Comparison of ENCODE assay signal across 1 cellular context in the genomic region with DNA sequence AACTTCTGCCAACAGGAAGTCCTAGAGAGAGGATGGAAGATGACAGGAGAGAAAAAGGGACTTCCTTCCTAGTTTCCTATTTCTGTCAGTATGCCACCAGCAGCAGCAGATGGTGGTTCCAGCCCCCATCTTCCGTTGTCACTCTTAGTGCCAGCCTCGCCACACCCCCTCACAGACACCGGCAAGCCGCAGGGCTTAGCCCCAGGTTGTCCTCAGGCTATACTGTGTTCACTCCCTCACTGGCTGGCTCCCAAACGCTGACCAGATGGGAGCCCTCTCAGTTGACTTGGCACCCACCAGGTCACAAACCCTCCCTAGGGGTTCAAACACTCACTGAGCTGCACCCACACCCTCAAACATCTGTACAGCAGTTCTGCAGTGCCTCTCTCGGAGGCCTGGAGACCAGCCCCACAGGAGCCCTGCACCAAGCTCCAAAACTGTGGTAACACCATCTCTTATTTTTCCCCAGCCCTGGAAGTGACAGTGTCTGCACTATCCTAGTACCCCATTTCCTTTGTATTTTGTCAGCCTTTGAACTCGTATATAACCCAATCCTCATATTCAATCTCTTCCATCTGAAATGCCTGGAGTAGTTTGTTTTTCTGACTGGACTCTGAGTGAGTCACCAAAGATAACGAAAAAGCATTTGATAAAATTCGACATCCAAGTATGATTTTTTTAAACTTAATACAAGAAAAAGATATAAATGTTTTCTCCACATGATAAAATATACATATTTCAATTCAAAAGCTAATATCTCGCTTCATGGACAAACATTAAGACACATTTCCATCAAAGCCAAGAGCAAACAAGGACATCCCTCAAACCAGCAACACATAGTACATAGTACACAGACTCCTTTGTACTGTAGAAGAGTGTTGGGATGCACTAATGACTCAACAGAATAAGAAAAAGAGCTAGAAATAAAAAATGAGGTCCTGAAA.
A peak's percentile ranks its signal among the peaks of the same experiment; 100 is the strongest.
TF ChIP-seq lines count a peak whose summit lies in the region.

No MANE protein-coding gene starts in this region.

TF ChIP-seq in HepG2, 621 proteins besides CTCF, POLR2A, EP300 and RAD21 (continued from another document and continues in another):
- TF ChIP-seq FOXO4 (CRISPR knock-in tag; conservative IDR thresholded peaks at IDR 0.05) (no peak), MYPOP (CRISPR knock-in tag; IDR thresholded peaks at IDR 0.05) (no peak), JUN (CRISPR knock-in tag; IDR thresholded peaks at IDR 0.05) (no peak), ARID3A (IDR thresholded peaks at IDR 0.05; ENCODE audit: low read depth, low read length) (peak; percentile 74), FOXP4 (CRISPR knock-in tag; IDR thresholded peaks at IDR 0.05) (peak; percentile 14; the same call in 1 of the 2 replicates), FOXK1 (CRISPR knock-in tag; IDR thresholded peaks at IDR 0.05; ENCODE audit: borderline replicate concordance, low read depth) (no peak), TAF1 (CRISPR knock-in tag; IDR thresholded peaks at IDR 0.05) (no peak), SYNCRIP (IDR thresholded peaks at IDR 0.05; ENCODE audit: insufficient read depth, low read depth, low read length) (no peak), ADNP (CRISPR knock-in tag; IDR thresholded peaks at IDR 0.05) (no peak), EED (CRISPR knock-in tag; IDR thresholded peaks at IDR 0.05) (no peak), ZNF143 (CRISPR knock-in tag; IDR thresholded peaks at IDR 0.05) (no peak), ZNF556 (CRISPR knock-in tag; IDR thresholded peaks at IDR 0.05; ENCODE audit: borderline replicate concordance) (no peak), ZNF75D (CRISPR knock-in tag; IDR thresholded peaks at IDR 0.05; ENCODE audit: borderline replicate concordance) (no peak), CREB1 (IDR thresholded peaks at IDR 0.05) (no peak), CREB1 (CRISPR knock-in tag; IDR thresholded peaks at IDR 0.05) (peak; percentile 57; the same call in 1 of the 2 replicates), ZNF280D (CRISPR knock-in tag; IDR thresholded peaks at IDR 0.05) (no peak), RFXAP (CRISPR knock-in tag; IDR thresholded peaks at IDR 0.05; ENCODE audit: borderline replicate concordance) (no peak), NPAS2 (CRISPR knock-in tag; IDR thresholded peaks at IDR 0.05; ENCODE audit: borderline replicate concordance) (no peak), SP4 (CRISPR knock-in tag; IDR thresholded peaks at IDR 0.05) (no peak), RNF2 (conservative IDR thresholded peaks at IDR 0.05; ENCODE audit: low read depth) (no peak), ZMYM2 (CRISPR knock-in tag; IDR thresholded peaks at IDR 0.05) (no peak), ZNF468 (CRISPR knock-in tag; IDR thresholded peaks at IDR 0.05) (no peak)
- TF ChIP-seq, protein P1, sequence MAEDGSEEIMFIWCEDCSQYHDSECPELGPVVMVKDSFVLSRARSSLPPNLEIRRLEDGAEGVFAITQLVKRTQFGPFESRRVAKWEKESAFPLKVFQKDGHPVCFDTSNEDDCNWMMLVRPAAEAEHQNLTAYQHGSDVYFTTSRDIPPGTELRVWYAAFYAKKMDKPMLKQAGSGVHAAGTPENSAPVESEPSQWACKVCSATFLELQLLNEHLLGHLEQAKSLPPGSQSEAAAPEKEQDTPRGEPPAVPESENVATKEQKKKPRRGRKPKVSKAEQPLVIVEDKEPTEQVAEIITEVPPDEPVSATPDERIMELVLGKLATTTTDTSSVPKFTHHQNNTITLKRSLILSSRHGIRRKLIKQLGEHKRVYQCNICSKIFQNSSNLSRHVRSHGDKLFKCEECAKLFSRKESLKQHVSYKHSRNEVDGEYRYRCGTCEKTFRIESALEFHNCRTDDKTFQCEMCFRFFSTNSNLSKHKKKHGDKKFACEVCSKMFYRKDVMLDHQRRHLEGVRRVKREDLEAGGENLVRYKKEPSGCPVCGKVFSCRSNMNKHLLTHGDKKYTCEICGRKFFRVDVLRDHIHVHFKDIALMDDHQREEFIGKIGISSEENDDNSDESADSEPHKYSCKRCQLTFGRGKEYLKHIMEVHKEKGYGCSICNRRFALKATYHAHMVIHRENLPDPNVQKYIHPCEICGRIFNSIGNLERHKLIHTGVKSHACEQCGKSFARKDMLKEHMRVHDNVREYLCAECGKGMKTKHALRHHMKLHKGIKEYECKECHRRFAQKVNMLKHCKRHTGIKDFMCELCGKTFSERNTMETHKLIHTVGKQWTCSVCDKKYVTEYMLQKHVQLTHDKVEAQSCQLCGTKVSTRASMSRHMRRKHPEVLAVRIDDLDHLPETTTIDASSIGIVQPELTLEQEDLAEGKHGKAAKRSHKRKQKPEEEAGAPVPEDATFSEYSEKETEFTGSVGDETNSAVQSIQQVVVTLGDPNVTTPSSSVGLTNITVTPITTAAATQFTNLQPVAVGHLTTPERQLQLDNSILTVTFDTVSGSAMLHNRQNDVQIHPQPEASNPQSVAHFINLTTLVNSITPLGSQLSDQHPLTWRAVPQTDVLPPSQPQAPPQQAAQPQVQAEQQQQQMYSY (CRISPR knock-in tag; IDR thresholded peaks at IDR 0.05): peak; percentile 81; the same call in 1 of the 2 replicates
- TF ChIP-seq, protein P2, sequence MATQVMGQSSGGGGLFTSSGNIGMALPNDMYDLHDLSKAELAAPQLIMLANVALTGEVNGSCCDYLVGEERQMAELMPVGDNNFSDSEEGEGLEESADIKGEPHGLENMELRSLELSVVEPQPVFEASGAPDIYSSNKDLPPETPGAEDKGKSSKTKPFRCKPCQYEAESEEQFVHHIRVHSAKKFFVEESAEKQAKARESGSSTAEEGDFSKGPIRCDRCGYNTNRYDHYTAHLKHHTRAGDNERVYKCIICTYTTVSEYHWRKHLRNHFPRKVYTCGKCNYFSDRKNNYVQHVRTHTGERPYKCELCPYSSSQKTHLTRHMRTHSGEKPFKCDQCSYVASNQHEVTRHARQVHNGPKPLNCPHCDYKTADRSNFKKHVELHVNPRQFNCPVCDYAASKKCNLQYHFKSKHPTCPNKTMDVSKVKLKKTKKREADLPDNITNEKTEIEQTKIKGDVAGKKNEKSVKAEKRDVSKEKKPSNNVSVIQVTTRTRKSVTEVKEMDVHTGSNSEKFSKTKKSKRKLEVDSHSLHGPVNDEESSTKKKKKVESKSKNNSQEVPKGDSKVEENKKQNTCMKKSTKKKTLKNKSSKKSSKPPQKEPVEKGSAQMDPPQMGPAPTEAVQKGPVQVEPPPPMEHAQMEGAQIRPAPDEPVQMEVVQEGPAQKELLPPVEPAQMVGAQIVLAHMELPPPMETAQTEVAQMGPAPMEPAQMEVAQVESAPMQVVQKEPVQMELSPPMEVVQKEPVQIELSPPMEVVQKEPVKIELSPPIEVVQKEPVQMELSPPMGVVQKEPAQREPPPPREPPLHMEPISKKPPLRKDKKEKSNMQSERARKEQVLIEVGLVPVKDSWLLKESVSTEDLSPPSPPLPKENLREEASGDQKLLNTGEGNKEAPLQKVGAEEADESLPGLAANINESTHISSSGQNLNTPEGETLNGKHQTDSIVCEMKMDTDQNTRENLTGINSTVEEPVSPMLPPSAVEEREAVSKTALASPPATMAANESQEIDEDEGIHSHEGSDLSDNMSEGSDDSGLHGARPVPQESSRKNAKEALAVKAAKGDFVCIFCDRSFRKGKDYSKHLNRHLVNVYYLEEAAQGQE (IDR thresholded peaks at IDR 0.05; ENCODE audit: borderline replicate concordance in 1 of 2, low read depth in 1 of 2, low read length in 2 of 2): no peak
- TF ChIP-seq, protein P3, sequence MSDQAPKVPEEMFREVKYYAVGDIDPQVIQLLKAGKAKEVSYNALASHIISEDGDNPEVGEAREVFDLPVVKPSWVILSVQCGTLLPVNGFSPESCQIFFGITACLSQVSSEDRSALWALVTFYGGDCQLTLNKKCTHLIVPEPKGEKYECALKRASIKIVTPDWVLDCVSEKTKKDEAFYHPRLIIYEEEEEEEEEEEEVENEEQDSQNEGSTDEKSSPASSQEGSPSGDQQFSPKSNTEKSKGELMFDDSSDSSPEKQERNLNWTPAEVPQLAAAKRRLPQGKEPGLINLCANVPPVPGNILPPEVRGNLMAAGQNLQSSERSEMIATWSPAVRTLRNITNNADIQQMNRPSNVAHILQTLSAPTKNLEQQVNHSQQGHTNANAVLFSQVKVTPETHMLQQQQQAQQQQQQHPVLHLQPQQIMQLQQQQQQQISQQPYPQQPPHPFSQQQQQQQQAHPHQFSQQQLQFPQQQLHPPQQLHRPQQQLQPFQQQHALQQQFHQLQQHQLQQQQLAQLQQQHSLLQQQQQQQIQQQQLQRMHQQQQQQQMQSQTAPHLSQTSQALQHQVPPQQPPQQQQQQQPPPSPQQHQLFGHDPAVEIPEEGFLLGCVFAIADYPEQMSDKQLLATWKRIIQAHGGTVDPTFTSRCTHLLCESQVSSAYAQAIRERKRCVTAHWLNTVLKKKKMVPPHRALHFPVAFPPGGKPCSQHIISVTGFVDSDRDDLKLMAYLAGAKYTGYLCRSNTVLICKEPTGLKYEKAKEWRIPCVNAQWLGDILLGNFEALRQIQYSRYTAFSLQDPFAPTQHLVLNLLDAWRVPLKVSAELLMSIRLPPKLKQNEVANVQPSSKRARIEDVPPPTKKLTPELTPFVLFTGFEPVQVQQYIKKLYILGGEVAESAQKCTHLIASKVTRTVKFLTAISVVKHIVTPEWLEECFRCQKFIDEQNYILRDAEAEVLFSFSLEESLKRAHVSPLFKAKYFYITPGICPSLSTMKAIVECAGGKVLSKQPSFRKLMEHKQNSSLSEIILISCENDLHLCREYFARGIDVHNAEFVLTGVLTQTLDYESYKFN (CRISPR knock-in tag; conservative IDR thresholded peaks at IDR 0.05): peak; percentile 45; the same call in 1 of the 2 replicates
- TF ChIP-seq, protein P4, sequence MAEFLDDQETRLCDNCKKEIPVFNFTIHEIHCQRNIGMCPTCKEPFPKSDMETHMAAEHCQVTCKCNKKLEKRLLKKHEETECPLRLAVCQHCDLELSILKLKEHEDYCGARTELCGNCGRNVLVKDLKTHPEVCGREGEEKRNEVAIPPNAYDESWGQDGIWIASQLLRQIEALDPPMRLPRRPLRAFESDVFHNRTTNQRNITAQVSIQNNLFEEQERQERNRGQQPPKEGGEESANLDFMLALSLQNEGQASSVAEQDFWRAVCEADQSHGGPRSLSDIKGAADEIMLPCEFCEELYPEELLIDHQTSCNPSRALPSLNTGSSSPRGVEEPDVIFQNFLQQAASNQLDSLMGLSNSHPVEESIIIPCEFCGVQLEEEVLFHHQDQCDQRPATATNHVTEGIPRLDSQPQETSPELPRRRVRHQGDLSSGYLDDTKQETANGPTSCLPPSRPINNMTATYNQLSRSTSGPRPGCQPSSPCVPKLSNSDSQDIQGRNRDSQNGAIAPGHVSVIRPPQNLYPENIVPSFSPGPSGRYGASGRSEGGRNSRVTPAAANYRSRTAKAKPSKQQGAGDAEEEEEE (CRISPR knock-in tag; IDR thresholded peaks at IDR 0.05; ENCODE audit: borderline replicate concordance): no peak
